Comparison of ENCODE assay signal across 8 cellular contexts in genomic region chr21:31873696-31874599, GRCh38. TPM values are rescaled to one million over a fixed set of nuclear protein-coding genes. Genes with fewer than 3 reads are reported as not detected.
DNase-seq lines count a peak whose midpoint lies in the region; ATAC-seq and TF ChIP-seq lines count a peak whose summit lies in the region.

No MANE protein-coding gene starts in this region.

- in situ Hi-C loops in T47D (cut with HindIII; ENCODE audit: low pct_unique_long_range_greater_than_20kb, low sequenced_read_pairs), result no loop called here

- intact Hi-C loops in left lung (cut with DNase I), result loop anchor here in 1 of 2 donors (5.0 kb wide), 1 partner anchor 383 kb away; no protein-coding TSS in a partner anchor

- DNase-seq in GOT3 (lab: John Stamatoyannopoulos, UW), result peak; percentile 21
- peak; percentile 76 to 82 for DNase-seq in SJSA1 (ENCODE audit: low read depth in 1 of 2, low spot score in 2 of 2)
- DNase-seq in T47D (ENCODE audit: low read depth in 1 of 2, low spot score in 1 of 2), result peak; percentile 59 to 60
- DNase-seq in left lung, result peak; percentile 46 to 87
- DNase-seq in stimulated activated CD4-positive, alpha-beta T cell treated with anti-CD3 and anti-CD28 coated beads, TNF-alpha, amount 100 ng/mL, for 24 hours (ENCODE audit: low read depth in 3 of 3), result peak; percentile 7 to 61 (median 22)

- H3K4me3 ChIP-seq in ACC112 (ENCODE audit: low read depth, low read length) (peak overlapping the region; percentile 68; the same call in 1 of the 2 replicates), SJSA1 (peak overlapping the region; percentile 94), left lung (peak overlapping the region; percentile 44 to 48)

- H3K27ac ChIP-seq in ACC112 (ENCODE audit: low read depth, low read length), result no peak overlapping the region
- H3K27ac ChIP-seq in SJSA1, result peak overlapping the region; percentile 77
- H3K27ac ChIP-seq in left lung, result no peak overlapping the region

- H3K27me3 ChIP-seq in ACC112 (ENCODE audit: insufficient read depth, low read length), result peaks cover 72% of the 10 kb centered on the region
- H3K27me3 ChIP-seq in SJSA1 (replicated peaks), result no peaks in the 10 kb centered on the region
- peaks cover 14 to 75% of the 10 kb centered on the region in 2 donors for H3K27me3 ChIP-seq in left lung

- no peak overlapping the region for H2AFZ ChIP-seq in ACC112 (ENCODE audit: low read length, unreplicated experiment)

- no peaks in the 10 kb centered on the region for H3K36me3 ChIP-seq in ACC112 (ENCODE audit: insufficient read depth, low read length)
- H3K36me3 ChIP-seq in SJSA1, result peaks cover 37% of the 10 kb centered on the region
- no peaks in the 10 kb centered on the region for H3K36me3 ChIP-seq in left lung

- H3K9me3 ChIP-seq in SJSA1 (replicated peaks) (peaks cover 3% of the 10 kb centered on the region; the same call in 1 of the 2 replicates), left lung (no peaks in the 10 kb centered on the region)

- peak; percentile 53 to 55 for TF ChIP-seq CTCF in left lung (IDR thresholded peaks at IDR 0.05)

- ATAC-seq in left lung, result peak; percentile 61
- no peak for ATAC-seq in GM21619 (IDR thresholded peaks at IDR 0.05; ENCODE audit: unreplicated experiment)
- ATAC-seq in HG02938 (IDR thresholded peaks at IDR 0.05; ENCODE audit: unreplicated experiment), result no peak

- H3K79me2 ChIP-seq in ACC112 (ENCODE audit: control insufficient read depth, insufficient read depth, low read length, unreplicated experiment), result no peaks in the 10 kb centered on the region

- H3K4me1 ChIP-seq in ACC112 (ENCODE audit: control insufficient read depth, insufficient read depth, low read length, unreplicated experiment) (no peaks in the 10 kb centered on the region), SJSA1 (replicated peaks) (peaks cover 25% of the 10 kb centered on the region), left lung (peaks cover 0 to 21% of the 10 kb centered on the region in 2 donors)

RNA-seq across cellular contexts. Expression of gene HUNK, which starts 1.1 kb away (rescaled TPM):
- 13.6 and 17.7 TPM in 2 replicates for total RNA-seq in SJSA1 (2014; rRNA removed; shearing (Covaris generic))
- 1 to 10 TPM; 2.9 to 6.1 TPM for total RNA-seq in left lung

Comparison
In these comparisons a context has a peak if more than half of its experiments do, and no peak if none do; other contexts are left out.
1. DNase-seq: peak in every context shown above with its lines; median percentile 79 in SJSA1; 66 in left lung; 60 in T47D; 22 in stimulated activated CD4-positive, alpha-beta T cell treated with anti-CD3 and anti-CD28 coated beads, TNF-alpha, amount 100 ng/mL, for 24 hours; 21 in GOT3.